Comparison of ENCODE assay signal across 8 cellular contexts in the genomic region with DNA sequence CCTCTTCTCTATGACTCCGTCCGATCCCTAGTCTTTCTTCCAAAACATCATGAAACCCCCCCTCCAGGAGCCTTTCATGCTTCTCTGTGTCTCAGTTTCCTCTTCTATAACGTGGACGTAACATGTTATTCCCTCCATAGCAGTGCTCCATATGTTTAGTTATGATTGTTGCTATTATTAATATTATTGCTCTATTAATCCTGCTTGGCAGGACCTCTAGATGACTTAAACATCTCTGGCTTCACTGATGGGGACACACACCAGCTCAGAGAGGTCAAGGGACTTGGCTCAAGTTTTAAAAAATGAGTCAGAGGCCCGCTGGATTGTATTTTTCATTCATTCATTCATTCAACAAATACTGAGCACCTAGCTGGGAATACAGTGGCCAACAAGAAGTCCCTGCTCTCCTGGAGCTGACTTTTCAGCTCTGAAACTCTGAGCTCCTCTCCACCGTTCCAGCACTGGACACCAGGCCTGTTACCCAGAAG. TPM values are rescaled to one million over a fixed set of nuclear protein-coding genes. Genes with fewer than 3 reads are reported as not detected.
DNase-seq lines count a peak whose midpoint lies in the region; ATAC-seq lines count a peak whose summit lies in the region.

No MANE protein-coding gene starts in this region.

- H3K9me3 ChIP-seq in iPS-18c (ENCODE audit: control insufficient read depth, insufficient read depth, low read length) = no peaks in the 10 kb centered on the region

- no peak for ATAC-seq in HG02852 (IDR thresholded peaks at IDR 0.05; ENCODE audit: unreplicated experiment)

- H3K36me3 Mint-ChIP-seq in activated T-helper 1 cell treated with anti-CD3 and anti-CD28 coated beads, Interleukin-12 subunit alpha, Interleukin-12 subunit beta, Interleukin-2, Interleukin-4 antibody, amounts not matched to agents 30 ng/mL and 10 ng/mL and 1 ng/mL, durations not matched to agents 14 hours and 24 hours and 36 hours (ENCODE audit: low read depth) = no peaks in the 10 kb centered on the region

- peak; percentile 23 for DNase-seq in NCI-H2227 treated with DMSO at 0.1 percent for 48 hours (lab: John Stamatoyannopoulos, UW)
- no peak for DNase-seq in NCI-H2227 (lab: John Stamatoyannopoulos, UW; ENCODE audit: unreplicated experiment)
- DNase-seq in activated T-helper 1 cell treated with anti-CD3 and anti-CD28 coated beads, Interleukin-12 subunit alpha, Interleukin-12 subunit beta, Interleukin-2, Interleukin-4 antibody, amounts not matched to agents 30 ng/mL and 10 ng/mL and 1 ng/mL, durations not matched to agents 14 hours and 24 hours and 36 hours (ENCODE audit: low spot score) = no peak
- DNase-seq in substantia nigra (lab: John Stamatoyannopoulos, UW) = no peak
- no peak for DNase-seq in NCI-H510A treated with DMSO at 0.1 percent for 48 hours (lab: John Stamatoyannopoulos, UW)
- no peak for DNase-seq in NAMALWA (ENCODE audit: low spot score)

- H3K27me3 Mint-ChIP-seq in activated T-helper 1 cell treated with anti-CD3 and anti-CD28 coated beads, Interleukin-12 subunit alpha, Interleukin-12 subunit beta, Interleukin-2, Interleukin-4 antibody, amounts not matched to agents 30 ng/mL and 10 ng/mL and 1 ng/mL, durations not matched to agents 14 hours and 24 hours and 36 hours (ENCODE audit: insufficient read depth) = no peaks in the 10 kb centered on the region

- H3K4me1 Mint-ChIP-seq in activated T-helper 1 cell treated with anti-CD3 and anti-CD28 coated beads, Interleukin-12 subunit alpha, Interleukin-12 subunit beta, Interleukin-2, Interleukin-4 antibody, amounts not matched to agents 30 ng/mL and 10 ng/mL and 1 ng/mL, durations not matched to agents 14 hours and 24 hours and 36 hours (ENCODE audit: low read depth) = peaks cover 26% of the 10 kb centered on the region

- peak overlapping the region; percentile 83 for H3K4me3 Mint-ChIP-seq in activated T-helper 1 cell treated with anti-CD3 and anti-CD28 coated beads, Interleukin-12 subunit alpha, Interleukin-12 subunit beta, Interleukin-2, Interleukin-4 antibody, amounts not matched to agents 30 ng/mL and 10 ng/mL and 1 ng/mL, durations not matched to agents 14 hours and 24 hours and 36 hours

- peak overlapping the region; percentile 65; the same call in 1 of the 2 replicates for H3K4me3 ChIP-seq in iPS-18c (ENCODE audit: insufficient read depth, low read depth, low read length)

- peak overlapping the region; percentile 87 for H3K27ac Mint-ChIP-seq in activated T-helper 1 cell treated with anti-CD3 and anti-CD28 coated beads, Interleukin-12 subunit alpha, Interleukin-12 subunit beta, Interleukin-2, Interleukin-4 antibody, amounts not matched to agents 30 ng/mL and 10 ng/mL and 1 ng/mL, durations not matched to agents 14 hours and 24 hours and 36 hours

- H3K27ac ChIP-seq in substantia nigra (ENCODE audit: low read depth, low read length, poor library complexity, severe bottlenecking) = peak overlapping the region; percentile 58

- H3K9me3 Mint-ChIP-seq in activated T-helper 1 cell treated with anti-CD3 and anti-CD28 coated beads, Interleukin-12 subunit alpha, Interleukin-12 subunit beta, Interleukin-2, Interleukin-4 antibody, amounts not matched to agents 30 ng/mL and 10 ng/mL and 1 ng/mL, durations not matched to agents 14 hours and 24 hours and 36 hours = no peaks in the 10 kb centered on the region

- intact Hi-C loops in activated T-helper 1 cell treated with anti-CD3 and anti-CD28 coated beads, Interleukin-12 subunit alpha, Interleukin-12 subunit beta, Interleukin-2, Interleukin-4 antibody, amounts not matched to agents 30 ng/mL and 10 ng/mL and 1 ng/mL, durations not matched to agents 14 hours and 24 hours and 36 hours (cut with micrococcal nuclease) = loop anchor here (1.0 to 5.0 kb wide), 7 partner anchors 20 to 620 kb away; partner anchors contain the start of genes DDI2, FBXO42, NECAP2 and SZRD1

RNA-seq across cellular contexts. Expression of gene CPLANE2, which starts 0.4 kb away (rescaled TPM):
- 3.8 and 4.1 TPM in 2 replicates for total RNA-seq in activated T-helper 1 cell treated with anti-CD3 and anti-CD28 coated beads, Interleukin-12 subunit alpha, Interleukin-12 subunit beta, Interleukin-2, Interleukin-4 antibody, amounts not matched to agents 30 ng/mL and 10 ng/mL and 1 ng/mL, durations not matched to agents 14 hours and 24 hours and 36 hours

RNA-seq across cellular contexts. Expression of gene ARHGEF19, which starts 24.9 kb away (rescaled TPM):
- total RNA-seq in activated T-helper 1 cell treated with anti-CD3 and anti-CD28 coated beads, Interleukin-12 subunit alpha, Interleukin-12 subunit beta, Interleukin-2, Interleukin-4 antibody, amounts not matched to agents 30 ng/mL and 10 ng/mL and 1 ng/mL, durations not matched to agents 14 hours and 24 hours and 36 hours = 7.9 and 11.2 TPM in 2 replicates
